ENCODE assay signal across 22 cellular contexts in genomic region chr10:124144536-124144935, GRCh38. TPM values are rescaled to one million over a fixed set of nuclear protein-coding genes. Genes with fewer than 3 reads are reported as not detected.
A peak's percentile ranks its signal among the peaks of the same experiment; 100 is the strongest.
DNase-seq lines count a peak whose midpoint lies in the region; ATAC-seq and TF ChIP-seq lines count a peak whose summit lies in the region.
"Had no signal": no experiment of that assay in that cellular context is flagged by ENCODE, and none has a peak within 500 bp of the region (broad histone marks: within the 10 kb centered on the region; RNA-seq: fewer than 3 reads in every experiment).

No MANE protein-coding gene starts in this region.

- DNase-seq in left ventricle myocardium inferior (no peak), gastrocnemius medialis (no peak), glutamatergic neuron (no peak)
- no peak for DNase-seq in effector CD8-positive, alpha-beta T cell (lab: John Stamatoyannopoulos, UW)
- no peak for DNase-seq in CD4-positive, alpha-beta T cell
- DNase-seq: ACHN; activated CD4-positive, alpha-beta T cell treated with anti-CD3 and anti-CD28 coated beads for 48 hours; DMS153; effector CD4-positive, alpha-beta T cell; HCEC 1CT; NCI-H1092; NCI-H2107; NCI-H510A; SHP77; stimulated activated CD4-positive, alpha-beta T cell treated with anti-CD3 and anti-CD28 coated beads, Interleukin-4, amount 100 ng/mL, for 1 hour; T-helper 1 cell had no signal

- H3K27ac ChIP-seq in BLaER1 (peak overlapping the region; percentile 83), OCI-LY1 (ENCODE audit: low read depth, low read length, poor library complexity, severe bottlenecking) (peak overlapping the region; percentile 89), left ventricle myocardium inferior (replicated peaks) (peak overlapping the region; percentile 36), gastrocnemius medialis (peak overlapping the region; percentile 23 to 46 (median 32))
- no peak overlapping the region for H3K27ac ChIP-seq in CD4-positive, alpha-beta T cell (ENCODE audit: low read depth, low read length)
- H3K27ac ChIP-seq: cardiac muscle cell, vagina had no signal

- ATAC-seq in gastrocnemius medialis, result no peak
- ATAC-seq in CD4-positive, alpha-beta T cell (ENCODE audit: poor library complexity), result no peak
- ATAC-seq in GM21825 (IDR thresholded peaks at IDR 0.05; ENCODE audit: unreplicated experiment), result no peak

- no peak overlapping the region for H3K27ac Mint-ChIP-seq in CD4-positive, alpha-beta T cell
- no peak overlapping the region for H3K27ac Mint-ChIP-seq in glutamatergic neuron (ENCODE audit: unreplicated experiment)
- H3K27ac Mint-ChIP-seq: CD4-positive, CD25-positive, alpha-beta regulatory T cell had no signal

- no peaks in the 10 kb centered on the region for H3K9me2 ChIP-seq in OCI-LY1 (ENCODE audit: low read depth, low read length)

- intact Hi-C loops in left ventricle myocardium inferior (cut with micrococcal nuclease), result no loop called here
- intact Hi-C loops in gastrocnemius medialis (cut with DNase I; ENCODE audit: low total_unique reads), result no loop called here
- intact Hi-C loops in CD4-positive, alpha-beta T cell (cut with DNase I, micrococcal nuclease), result no loop called here

- in situ Hi-C loops in gastrocnemius medialis (cut with MboI; ENCODE audit: low sequenced_read_pairs in 4 of 4), result no loop called here

- peak overlapping the region; percentile 34; the same call in 1 of the 2 replicates for H3K4me3 ChIP-seq in BLaER1
- H3K4me3 ChIP-seq in OCI-LY1 (ENCODE audit: low read depth, low read length, poor library complexity, severe bottlenecking), result peak overlapping the region; percentile 72
- no peak overlapping the region for H3K4me3 ChIP-seq in left ventricle myocardium inferior
- no peak overlapping the region for H3K4me3 ChIP-seq in gastrocnemius medialis
- H3K4me3 ChIP-seq: cardiac muscle cell, vagina had no signal

- H4K20me1 ChIP-seq in BLaER1 (no peaks in the 10 kb centered on the region), OCI-LY1 (ENCODE audit: insufficient read depth, low read length) (no peaks in the 10 kb centered on the region)

- H3K4me1 ChIP-seq in BLaER1 (peaks cover 80% of the 10 kb centered on the region), OCI-LY1 (ENCODE audit: insufficient read depth, low read length, severe bottlenecking) (peaks cover 84% of the 10 kb centered on the region), left ventricle myocardium inferior (peaks cover 18% of the 10 kb centered on the region), gastrocnemius medialis (peaks cover 4 to 7% of the 10 kb centered on the region in 2 donors)

- TF ChIP-seq POLR2A in gastrocnemius medialis (IDR thresholded peaks at IDR 0.05), result no peak

- H3K27me3 ChIP-seq in BLaER1 (no peaks in the 10 kb centered on the region), OCI-LY1 (ENCODE audit: insufficient read depth, low read length) (no peaks in the 10 kb centered on the region), left ventricle myocardium inferior (ENCODE audit: low read depth) (no peaks in the 10 kb centered on the region), gastrocnemius medialis (no peaks in the 10 kb centered on the region)
- no peaks in the 10 kb centered on the region for H3K27me3 ChIP-seq in CD4-positive, alpha-beta T cell (ENCODE audit: control insufficient read depth, insufficient read depth, low read length)
- H3K27me3 ChIP-seq: cardiac muscle cell, vagina had no signal

- H3K4me2 ChIP-seq in BLaER1 (peak overlapping the region; percentile 82), OCI-LY1 (ENCODE audit: low read length) (peak overlapping the region; percentile 80)

- H3K9me3 ChIP-seq in BLaER1, result peaks cover 17% of the 10 kb centered on the region
- H3K9me3 ChIP-seq in OCI-LY1 (ENCODE audit: low read length), result peaks cover 5% of the 10 kb centered on the region; the same call in 1 of the 2 replicates
- H3K9me3 ChIP-seq in left ventricle myocardium inferior (replicated peaks), result peaks cover 13% of the 10 kb centered on the region
- no peaks in the 10 kb centered on the region for H3K9me3 ChIP-seq in gastrocnemius medialis
- no peaks in the 10 kb centered on the region for H3K9me3 ChIP-seq in CD4-positive, alpha-beta T cell (ENCODE audit: control insufficient read depth, low read length)
- H3K9me3 ChIP-seq: vagina had no signal

- TF ChIP-seq CTCF in OCI-LY1 (IDR thresholded peaks at IDR 0.05; ENCODE audit: low read length) (no peak), left ventricle myocardium inferior (IDR thresholded peaks at IDR 0.05; ENCODE audit: borderline replicate concordance) (no peak), gastrocnemius medialis (IDR thresholded peaks at IDR 0.05 in 4 of 5, conservative IDR thresholded peaks at IDR 0.05 in 1 of 5) (no peak), glutamatergic neuron (IDR thresholded peaks at IDR 0.05; ENCODE audit: partially characterized antibody, unreplicated experiment) (no peak)
- TF ChIP-seq CTCF in CD4-positive, alpha-beta T cell (IDR thresholded peaks at IDR 0.05), result no peak

- no peak overlapping the region for H3K4me3 Mint-ChIP-seq in CD4-positive, alpha-beta T cell
- H3K4me3 Mint-ChIP-seq in glutamatergic neuron (ENCODE audit: unreplicated experiment), result no peak overlapping the region
- H3K4me3 Mint-ChIP-seq: CD4-positive, CD25-positive, alpha-beta regulatory T cell had no signal

- no peaks in the 10 kb centered on the region for H3K9me3 Mint-ChIP-seq in CD4-positive, alpha-beta T cell
- H3K9me3 Mint-ChIP-seq in glutamatergic neuron (ENCODE audit: unreplicated experiment), result peaks cover 2% of the 10 kb centered on the region

- H3K79me2 ChIP-seq in OCI-LY1 (ENCODE audit: insufficient read depth, low read length), result peaks cover 31% of the 10 kb centered on the region

- H3K36me3 Mint-ChIP-seq in CD4-positive, alpha-beta T cell (ENCODE audit: low read depth), result no peaks in the 10 kb centered on the region
- no peaks in the 10 kb centered on the region for H3K36me3 Mint-ChIP-seq in glutamatergic neuron (ENCODE audit: unreplicated experiment)
- H3K36me3 Mint-ChIP-seq: CD4-positive, CD25-positive, alpha-beta regulatory T cell had no signal

- H2AFZ ChIP-seq in OCI-LY1 (ENCODE audit: low read length), result no peak overlapping the region

- POLR2A ChIA-PET in CD4-positive, alpha-beta T cell (lab: Charles Lee), result no interaction called here

- H3K4me1 Mint-ChIP-seq in CD4-positive, alpha-beta T cell (ENCODE audit: low read depth), result no peaks in the 10 kb centered on the region
- peaks cover 11% of the 10 kb centered on the region for H3K4me1 Mint-ChIP-seq in glutamatergic neuron (ENCODE audit: low read depth, unreplicated experiment)
- H3K4me1 Mint-ChIP-seq: CD4-positive, CD25-positive, alpha-beta regulatory T cell had no signal

- CTCF ChIA-PET in CD4-positive, alpha-beta T cell (lab: Charles Lee), result no interaction called here

- H3K27me3 Mint-ChIP-seq in CD4-positive, alpha-beta T cell, result no peaks in the 10 kb centered on the region
- no peaks in the 10 kb centered on the region for H3K27me3 Mint-ChIP-seq in glutamatergic neuron (ENCODE audit: unreplicated experiment)

- H3F3A ChIP-seq in OCI-LY1 (ENCODE audit: insufficient read depth, low read length), result no peaks in the 10 kb centered on the region

- H3K9ac ChIP-seq in BLaER1, result peak overlapping the region; percentile 57
- peak overlapping the region; percentile 88 for H3K9ac ChIP-seq in OCI-LY1 (ENCODE audit: low read length)

- peaks cover 4% of the 10 kb centered on the region; the same call in 1 of the 2 replicates for H3K36me3 ChIP-seq in BLaER1
- peaks cover 23% of the 10 kb centered on the region for H3K36me3 ChIP-seq in OCI-LY1 (ENCODE audit: insufficient read depth, low read length)
- no peaks in the 10 kb centered on the region for H3K36me3 ChIP-seq in left ventricle myocardium inferior
- no peaks in the 10 kb centered on the region for H3K36me3 ChIP-seq in gastrocnemius medialis
- H3K36me3 ChIP-seq: cardiac muscle cell, vagina had no signal

RNA-seq across cellular contexts. Expression of gene CHST15, which starts 51.1 kb away (rescaled TPM):
- total RNA-seq in left ventricle myocardium inferior (4.5 TPM), gastrocnemius medialis (10 to 100 TPM in 3 of 4 donors, 1 to 10 TPM in 1; 9.0 to 32.2 (median 20.3) TPM), glutamatergic neuron (ENCODE audit: unreplicated experiment) (2.4 TPM)
- total RNA-seq in CD4-positive, alpha-beta T cell, result under 1 TPM; 0.42 to 0.52 TPM

Comparison
In these comparisons a context has a peak if more than half of its experiments do, and no peak if none do; other contexts are left out.
1. H3K4me3 ChIP-seq: peak in BLaER1 (single experiment) and OCI-LY1 (single experiment); none in left ventricle myocardium inferior (single experiment) and gastrocnemius medialis (0 of 4).